ENCODE assay signal across 1 cellular context in genomic region chr5:143106175-143106574, GRCh38.
TF ChIP-seq lines count a peak whose summit lies in the region.

No MANE protein-coding gene starts in this region.

TF ChIP-seq in HEK293, 187 proteins besides CTCF, POLR2A, EP300 and RAD21 (continued from another document):
- no peak for TF ChIP-seq ZNF280C (tag by site-specific recombination; IDR thresholded peaks at IDR 0.05)
- TF ChIP-seq ZNF610 (tag by site-specific recombination; IDR thresholded peaks at IDR 0.05; ENCODE audit: borderline replicate concordance): no peak
- TF ChIP-seq SP7 (tag by site-specific recombination; IDR thresholded peaks at IDR 0.05): no peak
- TF ChIP-seq OSR2 (tag by site-specific recombination; IDR thresholded peaks at IDR 0.05): peak; percentile 54; the same call in 1 of the 2 replicates
- TF ChIP-seq SETDB1 (IDR thresholded peaks at IDR 0.05; ENCODE audit: insufficient read length, low read length): no peak
- TF ChIP-seq PATZ1 (tag by site-specific recombination; IDR thresholded peaks at IDR 0.05): no peak
- TF ChIP-seq ZNF341 (tag by site-specific recombination; IDR thresholded peaks at IDR 0.05; ENCODE audit: low read depth): no peak
- TF ChIP-seq, protein P1, sequence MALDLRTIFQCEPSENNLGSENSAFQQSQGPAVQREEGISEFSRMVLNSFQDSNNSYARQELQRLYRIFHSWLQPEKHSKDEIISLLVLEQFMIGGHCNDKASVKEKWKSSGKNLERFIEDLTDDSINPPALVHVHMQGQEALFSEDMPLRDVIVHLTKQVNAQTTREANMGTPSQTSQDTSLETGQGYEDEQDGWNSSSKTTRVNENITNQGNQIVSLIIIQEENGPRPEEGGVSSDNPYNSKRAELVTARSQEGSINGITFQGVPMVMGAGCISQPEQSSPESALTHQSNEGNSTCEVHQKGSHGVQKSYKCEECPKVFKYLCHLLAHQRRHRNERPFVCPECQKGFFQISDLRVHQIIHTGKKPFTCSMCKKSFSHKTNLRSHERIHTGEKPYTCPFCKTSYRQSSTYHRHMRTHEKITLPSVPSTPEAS (tag by site-specific recombination; IDR thresholded peaks at IDR 0.05): no peak
- no peak for TF ChIP-seq ZNF175 (tag by site-specific recombination; IDR thresholded peaks at IDR 0.05)
